In the genomic region with DNA sequence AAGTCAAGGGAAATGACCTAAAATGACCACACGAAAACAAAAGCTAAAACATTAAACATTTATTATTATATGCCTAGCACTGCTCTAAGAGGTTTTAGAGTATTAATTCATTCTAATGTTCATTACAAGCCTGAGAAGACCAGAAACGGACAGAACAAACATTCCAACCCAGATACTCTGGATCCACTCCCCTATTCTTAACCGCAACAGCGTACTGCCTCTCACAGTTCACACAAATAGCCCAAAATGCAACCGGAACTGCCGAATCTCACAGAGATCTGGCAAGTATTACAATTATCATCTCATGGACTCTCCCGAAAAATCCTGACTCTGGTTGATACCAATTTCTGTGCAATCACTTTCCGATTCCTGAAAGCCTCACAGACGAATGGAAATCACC, we compare ENCODE assay signal across 9 cellular contexts. TPM values are rescaled to one million over a fixed set of nuclear protein-coding genes. Genes with fewer than 3 reads are reported as not detected.
DNase-seq lines count a peak whose midpoint lies in the region; ATAC-seq and TF ChIP-seq lines count a peak whose summit lies in the region.
"Had no signal": no experiment of that assay in that cellular context is flagged by ENCODE, and none has a peak within 500 bp of the region (broad histone marks: within the 10 kb centered on the region; RNA-seq: fewer than 3 reads in every experiment).

No MANE protein-coding gene starts in this region.

- H3K4ac ChIP-seq in H9 (ENCODE audit: low read depth, low read length) (no peak overlapping the region), mesenchymal stem cell (ENCODE audit: low read depth in 1 of 2, low read length in 2 of 2) (no peak overlapping the region)

- H2AFZ ChIP-seq in H9 (ENCODE audit: low read length) (no peak overlapping the region), mesenchymal stem cell (ENCODE audit: low read depth, low read length) (no peak overlapping the region)

- H2BK12ac ChIP-seq in H9 (ENCODE audit: insufficient read length, low read depth, low read length) (no peak overlapping the region), mesenchymal stem cell (ENCODE audit: low read length in 2 of 2) (no peak overlapping the region)

- no peaks in the 10 kb centered on the region for H3K27me3 ChIP-seq in AG04450 (ENCODE audit: control insufficient read depth, insufficient read depth, low read length)
- no peaks in the 10 kb centered on the region for H3K27me3 ChIP-seq in H9 (ENCODE audit: insufficient read depth, low read length)
- no peaks in the 10 kb centered on the region for H3K27me3 ChIP-seq in mesenchymal stem cell (ENCODE audit: control insufficient read depth in 1 of 2, insufficient read depth in 1 of 2, low read length in 2 of 2)

- peak overlapping the region; percentile 97 for H3K4me2 ChIP-seq in H9 (ENCODE audit: insufficient read depth, insufficient read length, low read length)
- H3K4me2 ChIP-seq in mesenchymal stem cell (ENCODE audit: low read length, poor library complexity, severe bottlenecking), result no peak overlapping the region

- POLR2A ChIA-PET in AG04450 (lab: Yijun Ruan, JAX), result no interaction called here
- POLR2A ChIA-PET in activated naive CD8-positive, alpha-beta T cell treated with anti-CD3 and anti-CD28 coated beads, Interleukin-2, amount 10 ng/mL, durations not matched to agents 7 days and 5 days (lab: Charles Lee), result interaction anchor here (2.2 kb wide), 2 partner anchors 36 to 58 kb away, joined by 7 to 11 read pairs; a partner anchor contains a TSS

- DNase-seq in AG04450 (ENCODE audit: low read depth, low spot score) (no peak), H9 (no peak), mesenchymal stem cell (no peak), KBM-7 (no peak)
- no peak for DNase-seq in activated naive CD8-positive, alpha-beta T cell treated with anti-CD3 and anti-CD28 coated beads, Interleukin-2, amount 10 ng/mL, durations not matched to agents 7 days and 5 days
- DNase-seq: EL had no signal

- peaks cover 22 to 30% of the 10 kb centered on the region in 2 experiments for H3K9me3 Mint-ChIP-seq in H9
- H3K9me3 Mint-ChIP-seq in activated naive CD8-positive, alpha-beta T cell treated with anti-CD3 and anti-CD28 coated beads, Interleukin-2, amount 10 ng/mL, durations not matched to agents 7 days and 5 days, result peaks cover 30% of the 10 kb centered on the region

- H3K9me3 ChIP-seq in AG04450 (ENCODE audit: control insufficient read depth, insufficient read depth, low read length) (peaks cover 7% of the 10 kb centered on the region), H9 (ENCODE audit: control insufficient read depth, low read depth, low read length) (no peaks in the 10 kb centered on the region), mesenchymal stem cell (ENCODE audit: control insufficient read depth, low read length) (peaks cover 21% of the 10 kb centered on the region)

- H2BK20ac ChIP-seq in H9 (ENCODE audit: low read depth, low read length, poor library complexity, severe bottlenecking), result no peak overlapping the region

- H3K4me1 ChIP-seq in H9 (ENCODE audit: insufficient read depth, low read length), result no peaks in the 10 kb centered on the region
- peaks cover 2% of the 10 kb centered on the region for H3K4me1 ChIP-seq in mesenchymal stem cell (ENCODE audit: control insufficient read depth, insufficient read depth, low read depth, low read length)

- H3K36me3 ChIP-seq in mesenchymal stem cell (ENCODE audit: control insufficient read depth in 1 of 2, insufficient read depth in 2 of 2, low read depth in 1 of 2, low read length in 2 of 2), result peaks cover 6 to 8% of the 10 kb centered on the region in 2 experiments

- no peak overlapping the region for H3K27ac ChIP-seq in AG04450 (ENCODE audit: low read depth, low read length)
- H3K27ac ChIP-seq in H9 (ENCODE audit: insufficient read length, low read depth, low read length), result no peak overlapping the region
- no peak overlapping the region for H3K27ac ChIP-seq in mesenchymal stem cell (ENCODE audit: low read length, poor library complexity, severe bottlenecking)

- H4K91ac ChIP-seq in H9 (ENCODE audit: insufficient read length, low read depth, low read length), result no peak overlapping the region
- no peak overlapping the region for H4K91ac ChIP-seq in mesenchymal stem cell (ENCODE audit: low read length)

- H3K4me3 ChIP-seq in AG04450 (ENCODE audit: low read depth, low read length), result peak overlapping the region; percentile 91
- H3K4me3 ChIP-seq in mesenchymal stem cell (ENCODE audit: insufficient read depth in 1 of 2, low read depth in 1 of 2, low read length in 2 of 2), result peak overlapping the region in 1 of 2 experiments; percentile 99

- H3K4me3 Mint-ChIP-seq in H9, result peak overlapping the region; percentile 96 to 99
- H3K4me3 Mint-ChIP-seq in activated naive CD8-positive, alpha-beta T cell treated with anti-CD3 and anti-CD28 coated beads, Interleukin-2, amount 10 ng/mL, durations not matched to agents 7 days and 5 days, result peak overlapping the region; percentile 99

- H3K27ac Mint-ChIP-seq in H9, result no peak overlapping the region
- H3K27ac Mint-ChIP-seq in activated naive CD8-positive, alpha-beta T cell treated with anti-CD3 and anti-CD28 coated beads, Interleukin-2, amount 10 ng/mL, durations not matched to agents 7 days and 5 days, result no peak overlapping the region

- H4K20me1 ChIP-seq in H9 (ENCODE audit: control insufficient read depth, insufficient read depth, insufficient read length), result no peaks in the 10 kb centered on the region

- in situ Hi-C loops in KBM-7 (cut with MboI; ENCODE audit: low pct_unique_long_range_greater_than_20kb, low sequenced_read_pairs), result no loop called here

- H3K23ac ChIP-seq in H9 (ENCODE audit: insufficient read length, low read depth, low read length), result no peak overlapping the region
- H3K23ac ChIP-seq in mesenchymal stem cell (ENCODE audit: low read length in 2 of 2), result no peak overlapping the region

- H2BK5ac ChIP-seq in H9 (ENCODE audit: insufficient read length, low read length), result no peak overlapping the region
- H2BK5ac ChIP-seq in mesenchymal stem cell (ENCODE audit: low read depth, low read length, poor library complexity, severe bottlenecking), result no peak overlapping the region

- H4K5ac ChIP-seq in H9 (ENCODE audit: insufficient read length, low read depth, low read length), result no peak overlapping the region

- H3K23me2 ChIP-seq in H9 (ENCODE audit: insufficient read length, low read depth, low read length, poor library complexity, severe bottlenecking), result peaks cover 8% of the 10 kb centered on the region

- CTCF ChIA-PET in AG04450 (lab: Charles Lee), result interaction anchor here (1.1 to 1.4 kb wide), 2 partner anchors 9 to 84 kb away, joined by 3 to 5 read pairs; a partner anchor contains a TSS

- H3K9ac ChIP-seq in H9 (ENCODE audit: extremely low read depth, insufficient read length, low read length) (no peak overlapping the region), mesenchymal stem cell (ENCODE audit: low read length) (peak overlapping the region; percentile 91)

- peaks cover 11% of the 10 kb centered on the region for H3K79me2 ChIP-seq in H9 (ENCODE audit: insufficient read depth, low read length)

- H2BK120ac ChIP-seq in H9 (ENCODE audit: low read depth, low read length, poor library complexity, severe bottlenecking), result no peak overlapping the region
- no peak overlapping the region for H2BK120ac ChIP-seq in mesenchymal stem cell (ENCODE audit: low read depth, low read length)

- no peak overlapping the region for H2AK5ac ChIP-seq in H9 (ENCODE audit: insufficient read length, low read length)
- H2AK5ac ChIP-seq in mesenchymal stem cell (ENCODE audit: low read length, severe bottlenecking), result no peak overlapping the region

- H4K8ac ChIP-seq in H9 (replicated peaks; ENCODE audit: insufficient read length, low read depth, low read length), result no peak overlapping the region
- no peak overlapping the region for H4K8ac ChIP-seq in mesenchymal stem cell (ENCODE audit: low read length)

- no peak for ATAC-seq in activated naive CD8-positive, alpha-beta T cell treated with anti-CD3 and anti-CD28 coated beads, Interleukin-2, amount 10 ng/mL, durations not matched to agents 7 days and 5 days (ENCODE audit: low read depth)
- no peak for ATAC-seq in HG02623 (IDR thresholded peaks at IDR 0.05; ENCODE audit: unreplicated experiment)
- no peak for ATAC-seq in GM18517 (IDR thresholded peaks at IDR 0.05; ENCODE audit: unreplicated experiment)
- ATAC-seq in HG03095 (IDR thresholded peaks at IDR 0.05; ENCODE audit: unreplicated experiment), result no peak

- peaks cover 9 to 26% (median 10%) of the 10 kb centered on the region in 3 experiments for H3K36me3 Mint-ChIP-seq in H9 (ENCODE audit: insufficient read depth in 1 of 3, low read depth in 3 of 3)
- peaks cover 38% of the 10 kb centered on the region for H3K36me3 Mint-ChIP-seq in activated naive CD8-positive, alpha-beta T cell treated with anti-CD3 and anti-CD28 coated beads, Interleukin-2, amount 10 ng/mL, durations not matched to agents 7 days and 5 days

- TF ChIP-seq CTCF in AG04450 (IDR thresholded peaks at IDR 0.05; ENCODE audit: low read depth, low read length), result no peak
- TF ChIP-seq CTCF in H9 (conservative IDR thresholded peaks at IDR 0.05), result no peak

- peaks cover 12 to 17% of the 10 kb centered on the region in 2 experiments for H3K4me1 Mint-ChIP-seq in H9
- H3K4me1 Mint-ChIP-seq in activated naive CD8-positive, alpha-beta T cell treated with anti-CD3 and anti-CD28 coated beads, Interleukin-2, amount 10 ng/mL, durations not matched to agents 7 days and 5 days, result peaks cover 40% of the 10 kb centered on the region

- no CpG with 5 or more reads among the region's 9 CpGs for WGBS in H9 (ENCODE audit: extremely low coverage, insufficient read length, low lambda C conversion rate)
- WGBS in mesenchymal stem cell, result 95% methylated on average over 8 of the region's 9 CpGs

- H2BK15ac ChIP-seq in H9 (ENCODE audit: low read depth, low read length) (no peak overlapping the region), mesenchymal stem cell (ENCODE audit: low read depth, poor library complexity, severe bottlenecking) (no peak overlapping the region)

- no peak overlapping the region for H3K56ac ChIP-seq in H9 (ENCODE audit: insufficient read length, low read depth, low read length)

- H3K27me3 Mint-ChIP-seq in H9 (ENCODE audit: low read depth), result peaks cover 3% of the 10 kb centered on the region; the same call in 1 of the 2 replicates
- peaks cover 4% of the 10 kb centered on the region for H3K27me3 Mint-ChIP-seq in activated naive CD8-positive, alpha-beta T cell treated with anti-CD3 and anti-CD28 coated beads, Interleukin-2, amount 10 ng/mL, durations not matched to agents 7 days and 5 days

- peaks cover 4% of the 10 kb centered on the region for H3K79me1 ChIP-seq in H9 (ENCODE audit: insufficient read depth, low read depth, low read length, poor library complexity, severe bottlenecking)
- H3K79me1 ChIP-seq in mesenchymal stem cell (replicated peaks; ENCODE audit: low read length, poor library complexity, severe bottlenecking), result peaks cover 17% of the 10 kb centered on the region

- H3K14ac ChIP-seq in H9 (ENCODE audit: insufficient read depth, low read length) (no peak overlapping the region), mesenchymal stem cell (ENCODE audit: low read length in 2 of 2) (no peak overlapping the region)

- H3K18ac ChIP-seq in H9 (ENCODE audit: insufficient read length, low read depth, low read length), result no peak overlapping the region
- no peak overlapping the region for H3K18ac ChIP-seq in mesenchymal stem cell (ENCODE audit: low read depth in 1 of 2, low read length in 2 of 2)

- H3T11ph ChIP-seq in H9 (ENCODE audit: low read length), result no peak overlapping the region

RNA-seq across cellular contexts. Expression of a gene that starts 1.4 kb away (rescaled TPM):
- polyA plus RNA-seq in AG04450 (2011; rRNA removed), result 7.2 and 8.3 TPM in 2 replicates
- 26.0 and 27.0 TPM in 2 replicates for polyA minus RNA-seq in AG04450 (2011; rRNA and poly(A)+ RNA removed)
- total RNA-seq in H9 (2021), result 23.3 and 31.9 TPM in 2 replicates
- 10 to 100 TPM; 35.6 to 39.4 TPM for total RNA-seq in activated naive CD8-positive, alpha-beta T cell treated with anti-CD3 and anti-CD28 coated beads, Interleukin-2, amount 10 ng/mL, durations not matched to agents 7 days and 5 days
- 7.2 TPM for polyA plus RNA-seq in mesenchymal stem cell (2013, experiment 1 of 2)
- 8.8 TPM for polyA plus RNA-seq in mesenchymal stem cell (2013, experiment 2 of 2)

RNA-seq across cellular contexts. Expression of a gene that starts 36.1 kb away (rescaled TPM):
- polyA plus RNA-seq in AG04450 (2011; rRNA removed), result 11.8 and 14.5 TPM in 2 replicates
- 10.6 and 22.6 TPM in 2 replicates for polyA minus RNA-seq in AG04450 (2011; rRNA and poly(A)+ RNA removed)
- 16.7 and 18.7 TPM in 2 replicates for total RNA-seq in H9 (2021)
- total RNA-seq in activated naive CD8-positive, alpha-beta T cell treated with anti-CD3 and anti-CD28 coated beads, Interleukin-2, amount 10 ng/mL, durations not matched to agents 7 days and 5 days, result 10 to 100 TPM; 30.2 to 32.2 TPM
- polyA plus RNA-seq in mesenchymal stem cell (2013, experiment 1 of 2), result 14.6 TPM
- polyA plus RNA-seq in mesenchymal stem cell (2013, experiment 2 of 2), result 16.6 TPM

RNA-seq across cellular contexts. Expression of a gene that starts 57.8 kb away (rescaled TPM):
- polyA plus RNA-seq in AG04450 (2011; rRNA removed), result 1.7 and 2.4 TPM in 2 replicates
- polyA minus RNA-seq in AG04450 (2011; rRNA and poly(A)+ RNA removed), result 5.3 and 6.3 TPM in 2 replicates
- 1.7 and 1.8 TPM in 2 replicates for total RNA-seq in H9 (2021)
- total RNA-seq in activated naive CD8-positive, alpha-beta T cell treated with anti-CD3 and anti-CD28 coated beads, Interleukin-2, amount 10 ng/mL, durations not matched to agents 7 days and 5 days, result 1 to 10 TPM; 9.3 to 9.9 TPM
- polyA plus RNA-seq in mesenchymal stem cell (2013, experiment 1 of 2), result 0.64 TPM
- polyA plus RNA-seq in mesenchymal stem cell (2013, experiment 2 of 2), result 0.45 TPM
